9 cellular contexts compared by ENCODE assay signal in the genomic region with DNA sequence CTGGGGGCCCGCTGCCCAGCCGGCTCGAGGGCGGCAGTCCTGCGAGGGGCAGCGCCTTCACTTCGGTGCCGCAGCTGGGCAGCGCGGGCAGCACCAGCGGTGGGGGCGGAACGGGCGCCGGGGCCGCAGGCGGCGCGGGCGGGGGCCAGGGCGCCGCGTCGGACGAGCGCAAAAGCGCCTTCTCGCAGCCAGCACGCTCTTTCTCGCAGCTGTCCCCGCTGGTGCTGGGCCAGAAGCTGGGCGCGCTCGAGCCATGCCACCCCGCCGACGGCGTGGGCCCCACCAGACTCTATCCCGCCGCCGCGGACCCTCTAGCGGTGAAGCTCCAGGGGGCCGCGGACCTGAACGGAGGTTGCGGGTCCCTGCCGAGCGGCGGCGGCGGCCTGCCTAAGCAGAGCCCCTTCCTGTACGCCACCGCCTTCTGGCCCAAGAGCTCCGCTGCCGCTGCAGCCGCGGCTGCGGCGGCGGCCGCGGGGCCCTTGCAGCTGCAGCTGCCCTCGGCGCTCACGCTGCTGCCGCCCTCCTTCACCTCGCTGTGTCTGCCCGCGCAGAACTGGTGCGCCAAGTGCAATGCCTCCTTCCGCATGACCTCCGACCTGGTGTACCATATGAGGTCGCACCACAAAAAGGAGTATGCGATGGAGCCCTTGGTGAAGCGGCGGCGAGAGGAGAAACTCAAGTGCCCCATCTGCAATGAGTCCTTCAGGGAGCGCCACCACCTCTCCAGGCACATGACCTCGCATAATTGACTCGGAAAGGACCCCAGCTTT. TPM values are rescaled to one million over a fixed set of nuclear protein-coding genes. Genes with fewer than 3 reads are reported as not detected.
DNase-seq lines count a peak whose midpoint lies in the region; ATAC-seq, FAIRE-seq and TF ChIP-seq lines count a peak whose summit lies in the region.
"Had no signal": no experiment of that assay in that cellular context is flagged by ENCODE, and none has a peak within 500 bp of the region (broad histone marks: within the 10 kb centered on the region; RNA-seq: fewer than 3 reads in every experiment).

No MANE protein-coding gene starts in this region.

- H3K27me3 Mint-ChIP-seq in natural killer cell (ENCODE audit: low read depth in 2 of 2) = peaks cover 16 to 32% of the 10 kb centered on the region in 2 donors

- peak overlapping the region; percentile 55 for H3K4me2 ChIP-seq in endothelial cell of umbilical vein (ENCODE audit: insufficient read depth, low read length)

- H3K27ac ChIP-seq in endothelial cell of umbilical vein (ENCODE audit: insufficient read depth, low read depth, low read length) = no peak overlapping the region

- TF ChIP-seq CTCF in endothelial cell of umbilical vein (IDR thresholded peaks at IDR 0.05; ENCODE audit: extremely low read depth in 1 of 2, insufficient read depth in 1 of 2, low read depth in 1 of 2, low read length in 2 of 2) (no peak), natural killer cell (IDR thresholded peaks at IDR 0.05) (no peak)

- peak overlapping the region in 1 of 2 donors; percentile 77 for H3K27ac Mint-ChIP-seq in natural killer cell

- no peaks in the 10 kb centered on the region for H4K20me1 ChIP-seq in endothelial cell of umbilical vein (replicated peaks; ENCODE audit: control insufficient read depth, extremely low read depth, insufficient read depth, low read length)

- no peaks in the 10 kb centered on the region for H3K9me3 ChIP-seq in endothelial cell of umbilical vein (replicated peaks; ENCODE audit: control insufficient read depth, insufficient read depth, low read length)

- no peaks in the 10 kb centered on the region for H3K79me2 ChIP-seq in endothelial cell of umbilical vein (ENCODE audit: control insufficient read depth, insufficient read depth, low read length)

- TF ChIP-seq POLR2A in endothelial cell of umbilical vein (IDR thresholded peaks at IDR 0.05; ENCODE audit: low read depth, low read length) = no peak

- in situ Hi-C loops in KBM-7 (cut with MboI; ENCODE audit: low pct_unique_long_range_greater_than_20kb, low sequenced_read_pairs) = no loop called here

- BruUV-seq in endothelial cell of umbilical vein (replicated peaks; lab: Mats Ljungman, UMichigan) = no TSS peak

- peaks cover 31 to 39% of the 10 kb centered on the region in 2 experiments for H3K27me3 ChIP-seq in endothelial cell of umbilical vein (ENCODE audit: control insufficient read depth in 2 of 2, insufficient read depth in 2 of 2, low read length in 2 of 2)

- peak; percentile 42 for FAIRE-seq in endothelial cell of umbilical vein (lab: Jason Lieb, UNC)

- H3K9me1 ChIP-seq in endothelial cell of umbilical vein (replicated peaks; ENCODE audit: control insufficient read depth, extremely low read depth, insufficient read depth, low read length) = no peaks in the 10 kb centered on the region

- H3K9me3 Mint-ChIP-seq in natural killer cell = no peaks in the 10 kb centered on the region

- H2AFZ ChIP-seq in endothelial cell of umbilical vein (ENCODE audit: low read depth, low read length) = peak overlapping the region; percentile 91

- peak overlapping the region; percentile 43 to 48 (median 47) for H3K4me3 ChIP-seq in endothelial cell of umbilical vein (replicated peaks in 1 of 3; ENCODE audit: insufficient read depth in 1 of 3, low read depth in 1 of 3, low read length in 3 of 3)

- peaks cover 13% of the 10 kb centered on the region for H3K4me1 ChIP-seq in endothelial cell of umbilical vein (ENCODE audit: control insufficient read depth, extremely low read depth, insufficient read depth, low read length)

- ATAC-seq in GM21529 (IDR thresholded peaks at IDR 0.05; ENCODE audit: unreplicated experiment) (peak; percentile 47), natural killer cell (peak; percentile 44 to 64 (median 62))
- ATAC-seq: Panc1 had no signal

- H3K36me3 Mint-ChIP-seq in natural killer cell = no peaks in the 10 kb centered on the region

- peak overlapping the region; percentile 28 for H3K9ac ChIP-seq in endothelial cell of umbilical vein (replicated peaks; ENCODE audit: extremely low read depth, insufficient read depth, low read length)

- CTCF ChIA-PET in endothelial cell of umbilical vein (lab: Charles Lee) = interaction anchor here (0.6 to 5.9 kb wide), 27 partner anchors 9 to 1250 kb away, joined by 3 to 93 read pairs (median 4); a partner anchor contains a TSS

- H3K4me1 Mint-ChIP-seq in natural killer cell = peaks cover 17 to 26% of the 10 kb centered on the region in 2 donors

- H3K4me3 Mint-ChIP-seq in natural killer cell = peak overlapping the region; percentile 90

- dilution Hi-C loops in endothelial cell of umbilical vein (cut with MboI; ENCODE audit: extremely low pct_ligation_motif_present, low sequenced_read_pairs) = no loop called here

- H3K36me3 ChIP-seq in endothelial cell of umbilical vein (ENCODE audit: control insufficient read depth in 2 of 2, extremely low read depth in 1 of 2, insufficient read depth in 2 of 2, low read length in 2 of 2) = no peaks in the 10 kb centered on the region

- intact Hi-C loops in endothelial cell of umbilical vein (cut with micrococcal nuclease) = loop anchor here (1.0 to 5.0 kb wide), 7 partner anchors 12 to 1251 kb away; a partner anchor contains a TSS
- intact Hi-C loops in natural killer cell (cut with micrococcal nuclease) = loop anchor here (2.0 kb wide), 1 partner anchor 18 kb away; no protein-coding TSS in a partner anchor

- DNase-seq in ELR (ENCODE audit: low read depth) (peak; percentile 30), KBM-7 (peak; percentile 75), endothelial cell of umbilical vein (ENCODE audit: low read depth, low spot score) (peak; percentile 37), natural killer cell (no peak), occipital lobe (lab: John Stamatoyannopoulos, UW) (no peak), NCI-H1694 treated with DMSO at 0.1 percent for 48 hours (lab: John Stamatoyannopoulos, UW) (no peak)
- DNase-seq in activated CD4-positive, alpha-beta T cell treated with anti-CD3 and anti-CD28 coated beads, Interleukin-2, amount 50 U/mL, for 1 hour = peak; percentile 57

- POLR2A ChIA-PET in endothelial cell of umbilical vein (lab: Charles Lee) = interaction anchor here (1.3 kb wide), 1 partner anchor 17 kb away, joined by 4 read pairs; no protein-coding TSS in a partner anchor

TF ChIP-seq in endothelial cell of umbilical vein, 7 proteins besides CTCF, POLR2A, EP300 and RAD21:
- TF ChIP-seq EZH2 (IDR thresholded peaks at IDR 0.05; ENCODE audit: borderline replicate concordance, low read depth, low read length, severe bottlenecking) = peak; percentile 44
- TF ChIP-seq, protein P1, sequence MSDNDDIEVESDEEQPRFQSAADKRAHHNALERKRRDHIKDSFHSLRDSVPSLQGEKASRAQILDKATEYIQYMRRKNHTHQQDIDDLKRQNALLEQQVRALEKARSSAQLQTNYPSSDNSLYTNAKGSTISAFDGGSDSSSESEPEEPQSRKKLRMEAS (IDR thresholded peaks at IDR 0.05; ENCODE audit: insufficient read depth, insufficient read length) = no peak

RNA-seq across cellular contexts. Expression of a gene that starts 5.7 kb away (rescaled TPM):
- total RNA-seq in endothelial cell of umbilical vein (0.42 and 0.82 TPM in 2 replicates), natural killer cell (1 to 10 TPM; 5.8 to 6.2 (median 6.0) TPM), occipital lobe (24.6 TPM)
- 0.28 and 0.67 TPM in 2 replicates for polyA plus RNA-seq in endothelial cell of umbilical vein
- polyA plus RNA-seq in endothelial cell of umbilical vein (2011; cell fraction: cytosol; rRNA removed) = 0.34 TPM in 2 replicates
- 2.3 and 2.5 TPM in 2 replicates for polyA plus RNA-seq in endothelial cell of umbilical vein (2011; cell fraction: nucleus; rRNA removed)
- 1.2 TPM in 2 replicates for polyA plus RNA-seq in endothelial cell of umbilical vein (2012)
- 0.22 and 0.34 TPM in 2 replicates for polyA minus RNA-seq in endothelial cell of umbilical vein
- polyA minus RNA-seq in endothelial cell of umbilical vein (2011; cell fraction: cytosol; rRNA and poly(A)+ RNA removed) = not detected
- polyA minus RNA-seq in endothelial cell of umbilical vein (2011; cell fraction: nucleus; rRNA and poly(A)+ RNA removed) = 1.3 and 1.9 TPM in 2 replicates

Comparison
In these comparisons a context has a peak if more than half of its experiments do, and no peak if none do; other contexts are left out.
1. DNase-seq: peak in ELR (single experiment), KBM-7 (single experiment), activated CD4-positive, alpha-beta T cell treated with anti-CD3 and anti-CD28 coated beads, Interleukin-2, amount 50 U/mL, for 1 hour (single experiment) and endothelial cell of umbilical vein (single experiment); none in natural killer cell (single experiment), occipital lobe (single experiment) and NCI-H1694 treated with DMSO at 0.1 percent for 48 hours (single experiment).